ENCODE assay signal across 25 cellular contexts in the genomic region with DNA sequence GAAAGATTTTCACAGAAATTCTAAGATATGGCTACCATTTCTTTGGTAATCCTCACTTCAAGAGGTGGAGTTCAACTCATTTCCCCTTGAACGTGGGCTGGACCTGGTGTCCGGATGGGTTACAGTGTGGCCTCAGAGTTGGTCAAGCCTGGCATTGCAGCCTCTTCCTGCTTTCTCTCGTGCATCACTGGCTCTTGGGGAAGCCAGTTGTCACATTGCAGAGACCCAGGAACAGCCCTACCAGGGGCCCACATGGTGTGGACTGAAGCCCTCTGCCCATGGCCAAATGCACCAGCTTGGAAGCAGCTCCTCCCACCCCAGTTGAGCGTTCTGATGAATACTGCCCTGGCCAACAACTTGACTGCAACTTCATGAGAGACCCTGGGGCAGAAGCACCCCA. TPM values are rescaled to one million over a fixed set of nuclear protein-coding genes. Genes with fewer than 3 reads are reported as not detected.
"Had no signal": no experiment of that assay in that cellular context is flagged by ENCODE, and none has a peak within 500 bp of the region (broad histone marks: within the 10 kb centered on the region; RNA-seq: fewer than 3 reads in every experiment).

No MANE protein-coding gene starts in this region.

- H3K27me3 ChIP-seq: right lobe of liver, upper lobe of left lung had no signal

- ATAC-seq: activated CD4-positive, alpha-beta T cell treated with anti-CD3 and anti-CD28 coated beads for 36 hours; esophagus mucosa; right lobe of liver had no signal

- H3K4me3 Mint-ChIP-seq: activated CD4-positive, alpha-beta T cell treated with anti-CD3 and anti-CD28 coated beads for 36 hours; activated naive CD8-positive, alpha-beta T cell treated with anti-CD3 and anti-CD28 coated beads for 36 hours; activated T-helper 1 cell treated with anti-CD3 and anti-CD28 coated beads, Interleukin-12 subunit alpha, Interleukin-12 subunit beta, Interleukin-2, Interleukin-4 antibody, amounts not matched to agents 30 ng/mL and 10 ng/mL and 1 ng/mL, durations not matched to agents 14 hours and 24 hours and 36 hours; central memory CD8-positive, alpha-beta T cell; nephron had no signal

- DNase-seq: activated CD4-positive, alpha-beta T cell treated with anti-CD3 and anti-CD28 coated beads for 36 hours; activated CD4-positive, alpha-beta T cell treated with anti-CD3 and anti-CD28 coated beads, Interleukin-2, amount 50 U/mL, for 48 hours; activated CD8-positive, alpha-beta memory T cell treated with anti-CD3 and anti-CD28 coated beads, Interleukin-2, amount 50 U/mL, for 48 hours; activated naive CD8-positive, alpha-beta T cell treated with anti-CD3 and anti-CD28 coated beads for 36 hours; effector memory CD4-positive, alpha-beta T cell; foreskin melanocyte; left ventricle myocardium inferior; mammary epithelial cell; midbrain; nucleus accumbens; stimulated activated CD4-positive, alpha-beta T cell treated with anti-CD3 and anti-CD28 coated beads, Interleukin-2, amount 100 ng/mL, for 48 hours; stimulated activated naive CD4-positive, alpha-beta T cell treated with Interleukin-2 at 50 U/mL for 16 hours; T-helper 1 cell had no signal

- H3K9me3 ChIP-seq: left ventricle myocardium inferior, right lobe of liver, upper lobe of left lung had no signal

- H3K4me3 ChIP-seq: left ventricle myocardium inferior, right lobe of liver, smooth muscle cell, upper lobe of left lung had no signal

- H3K9me3 Mint-ChIP-seq: activated naive CD8-positive, alpha-beta T cell treated with anti-CD3 and anti-CD28 coated beads for 36 hours; activated T-helper 1 cell treated with anti-CD3 and anti-CD28 coated beads, Interleukin-12 subunit alpha, Interleukin-12 subunit beta, Interleukin-2, Interleukin-4 antibody, amounts not matched to agents 30 ng/mL and 10 ng/mL and 1 ng/mL, durations not matched to agents 14 hours and 24 hours and 36 hours; central memory CD8-positive, alpha-beta T cell; nephron had no signal

- H3K36me3 Mint-ChIP-seq: activated naive CD8-positive, alpha-beta T cell treated with anti-CD3 and anti-CD28 coated beads for 36 hours had no signal

- H3K4me1 ChIP-seq: right lobe of liver had no signal

- H3K27ac ChIP-seq: left ventricle myocardium inferior, right lobe of liver, upper lobe of left lung had no signal

- H3K27ac Mint-ChIP-seq: activated CD4-positive, alpha-beta T cell treated with anti-CD3 and anti-CD28 coated beads for 36 hours; activated naive CD8-positive, alpha-beta T cell treated with anti-CD3 and anti-CD28 coated beads for 36 hours; activated T-helper 1 cell treated with anti-CD3 and anti-CD28 coated beads, Interleukin-12 subunit alpha, Interleukin-12 subunit beta, Interleukin-2, Interleukin-4 antibody, amounts not matched to agents 30 ng/mL and 10 ng/mL and 1 ng/mL, durations not matched to agents 14 hours and 24 hours and 36 hours; nephron had no signal

- H3K4me1 Mint-ChIP-seq: activated CD4-positive, alpha-beta T cell treated with anti-CD3 and anti-CD28 coated beads for 36 hours; activated naive CD8-positive, alpha-beta T cell treated with anti-CD3 and anti-CD28 coated beads for 36 hours; central memory CD8-positive, alpha-beta T cell had no signal

- H3K36me3 ChIP-seq: left ventricle myocardium inferior, right lobe of liver, upper lobe of left lung had no signal

RNA-seq across cellular contexts. Expression of gene FCN1, which starts 47.7 kb away (rescaled TPM):
- total RNA-seq: activated CD4-positive, alpha-beta T cell treated with anti-CD3 and anti-CD28 coated beads for 36 hours; activated CD8-positive, alpha-beta memory T cell treated with anti-CD3 and anti-CD28 coated beads for 36 hours; activated naive CD8-positive, alpha-beta T cell treated with anti-CD3 and anti-CD28 coated beads for 36 hours; activated T-helper 1 cell treated with anti-CD3 and anti-CD28 coated beads, Interleukin-12 subunit alpha, Interleukin-12 subunit beta, Interleukin-2, Interleukin-4 antibody, amounts not matched to agents 30 ng/mL and 10 ng/mL and 1 ng/mL, durations not matched to agents 14 hours and 24 hours and 36 hours; astrocyte; dermis microvascular lymphatic vessel endothelial cell; endothelial cell of umbilical vein; kidney epithelial cell; mammary epithelial cell; smooth muscle cell had no signal
- polyA plus RNA-seq: endothelial cell of umbilical vein, mammary epithelial cell had no signal
